In the genomic region with DNA sequence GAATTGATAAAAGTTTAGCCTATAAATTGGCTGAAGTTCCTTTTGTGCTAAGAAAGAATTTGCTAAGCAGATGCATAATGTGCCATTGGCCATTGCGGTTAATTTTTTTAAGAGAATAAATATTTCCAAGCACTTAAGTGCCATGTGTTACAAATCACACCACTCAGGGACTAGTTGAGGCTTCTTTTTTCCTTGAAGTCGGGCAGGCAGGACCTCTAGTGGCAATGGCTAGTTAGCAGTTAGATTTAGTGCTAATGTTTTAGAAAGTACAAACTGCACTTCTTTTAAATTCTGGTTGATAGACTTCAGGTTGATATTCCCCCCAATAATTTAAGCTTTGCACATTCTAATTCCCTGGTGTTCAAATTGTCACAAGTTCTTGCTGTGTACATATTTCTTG, we compare ENCODE assay signal across 10 cellular contexts.
DNase-seq lines count a peak whose midpoint lies in the region; ATAC-seq and TF ChIP-seq lines count a peak whose summit lies in the region.
"Had no signal": no experiment of that assay in that cellular context is flagged by ENCODE, and none has a peak within 500 bp of the region (broad histone marks: within the 10 kb centered on the region; RNA-seq: fewer than 3 reads in every experiment).

No MANE protein-coding gene starts in this region.

- no peak overlapping the region for H3K4me3 Mint-ChIP-seq in Caco-2 (ENCODE audit: unreplicated experiment)
- H3K4me3 Mint-ChIP-seq: stimulated activated naive CD8-positive, alpha-beta T cell treated with anti-CD3 and anti-CD28 coated beads, Interleukin-15, Interleukin-2, amounts not matched to agents 100 ng/mL and 50 ng/mL, for 24 hours; T-helper 1 cell treated with Interleukin-12 subunit alpha and Interleukin-12 subunit beta and Interleukin-4 antibody, amounts not matched to agents 30 μg/mL and 1 μg/mL, for 36 hours had no signal

- no TSS peak for BruUV-seq in Caco-2 (replicated peaks; lab: Mats Ljungman, UMichigan)

- ATAC-seq in HG02852 (IDR thresholded peaks at IDR 0.05; ENCODE audit: unreplicated experiment) (no peak), left cardiac atrium (no peak)

- no peak overlapping the region for H3K27ac Mint-ChIP-seq in Caco-2 (ENCODE audit: unreplicated experiment)
- H3K27ac Mint-ChIP-seq: stimulated activated naive CD8-positive, alpha-beta T cell treated with anti-CD3 and anti-CD28 coated beads, Interleukin-15, Interleukin-2, amounts not matched to agents 100 ng/mL and 50 ng/mL, for 24 hours; T-helper 1 cell treated with Interleukin-12 subunit alpha and Interleukin-12 subunit beta and Interleukin-4 antibody, amounts not matched to agents 30 μg/mL and 1 μg/mL, for 36 hours had no signal

- intact Hi-C loops in Caco-2 (cut with micrococcal nuclease; ENCODE audit: unreplicated experiment): loop anchor here (1.0 kb wide), 2 partner anchors 213 to 240 kb away; no protein-coding TSS in a partner anchor
- intact Hi-C loops in left cardiac atrium (cut with DNase I): no loop called here

- H3K9me3 ChIP-seq in Caco-2: no peaks in the 10 kb centered on the region

- peaks cover 16% of the 10 kb centered on the region for H3K27me3 Mint-ChIP-seq in Caco-2 (ENCODE audit: insufficient read depth, unreplicated experiment)

- POLR2A ChIA-PET in Caco-2 (lab: Charles Lee): no interaction called here

- peaks cover 6% of the 10 kb centered on the region for H3K4me1 Mint-ChIP-seq in Caco-2 (ENCODE audit: low read depth, unreplicated experiment)

- no peaks in the 10 kb centered on the region for H3K36me3 Mint-ChIP-seq in Caco-2 (ENCODE audit: insufficient read depth, unreplicated experiment)

- no peaks in the 10 kb centered on the region for H3K4me1 ChIP-seq in Caco-2

- TF ChIP-seq CTCF in Caco-2 (IDR thresholded peaks at IDR 0.05; ENCODE audit: insufficient read depth in 1 of 2, low read depth in 1 of 2, low read length in 1 of 2, severe bottlenecking in 1 of 2, unreplicated experiment in 1 of 2): peak; percentile 32 to 53

- peak in 1 of 2 experiments; percentile 21 for DNase-seq in Caco-2
- peak; percentile 11 for DNase-seq in HT-29 (ENCODE audit: low spot score)
- peak; percentile 16 for DNase-seq in amniotic epithelial cell (ENCODE audit: low read depth)
- peak; percentile 32 for DNase-seq in kidney tubule cell (ENCODE audit: low spot score)
- DNase-seq in middle frontal gyrus (ENCODE audit: extremely low spot score, low spot score): no peak
- DNase-seq in left cardiac atrium: no peak
- DNase-seq in SKM-1 (lab: John Stamatoyannopoulos, UW; ENCODE audit: unreplicated experiment): no peak

- H3K9me3 Mint-ChIP-seq in Caco-2 (ENCODE audit: unreplicated experiment): no peaks in the 10 kb centered on the region
- H3K9me3 Mint-ChIP-seq: stimulated activated naive CD8-positive, alpha-beta T cell treated with anti-CD3 and anti-CD28 coated beads, Interleukin-15, Interleukin-2, amounts not matched to agents 100 ng/mL and 50 ng/mL, for 24 hours; T-helper 1 cell treated with Interleukin-12 subunit alpha and Interleukin-12 subunit beta and Interleukin-4 antibody, amounts not matched to agents 30 μg/mL and 1 μg/mL, for 36 hours had no signal

- no peak overlapping the region for H3K4me3 ChIP-seq in Caco-2 (ENCODE audit: low read depth, low read length)

- H3K36me3 ChIP-seq in Caco-2 (ENCODE audit: control insufficient read depth, insufficient read depth, low read length): no peaks in the 10 kb centered on the region

- no peaks in the 10 kb centered on the region; the same call in 1 of the 2 replicates for H3K27me3 ChIP-seq in Caco-2 (replicated peaks; ENCODE audit: control insufficient read depth, insufficient read depth, low read length)

- CTCF ChIA-PET in Caco-2 (lab: Charles Lee): no interaction called here

Comparison
In these comparisons a context has a peak if more than half of its experiments do, and no peak if none do; other contexts are left out.
1. DNase-seq: peak in HT-29 (single experiment), amniotic epithelial cell (single experiment) and kidney tubule cell (single experiment); none in middle frontal gyrus (single experiment), left cardiac atrium (single experiment) and SKM-1 (single experiment).